Comparison of ENCODE assay signal across 29 cellular contexts in genomic region chr19:44653343-44653742, GRCh38. TPM values are rescaled to one million over a fixed set of nuclear protein-coding genes. Genes with fewer than 3 reads are reported as not detected.
DNase-seq lines count a peak whose midpoint lies in the region; FAIRE-seq and TF ChIP-seq lines count a peak whose summit lies in the region.
"Had no signal": no experiment of that assay in that cellular context is flagged by ENCODE, and none has a peak within 500 bp of the region (broad histone marks: within the 10 kb centered on the region; RNA-seq: fewer than 3 reads in every experiment).

No MANE protein-coding gene starts in this region.

- no peak overlapping the region for H3K56ac ChIP-seq in H9 (ENCODE audit: insufficient read length, low read depth, low read length)

- H3K79me1 ChIP-seq in H9 (ENCODE audit: insufficient read depth, low read depth, low read length, poor library complexity, severe bottlenecking): no peaks in the 10 kb centered on the region

- H3K4me2 ChIP-seq in MM.1S (ENCODE audit: low read depth, low read length): no peak overlapping the region
- H3K4me2 ChIP-seq in H9 (ENCODE audit: insufficient read depth, insufficient read length, low read length): no peak overlapping the region
- H3K4me2 ChIP-seq: GM23338, SK-N-SH had no signal

- no TSS peak for BruUV-seq in Caco-2 (replicated peaks; lab: Mats Ljungman, UMichigan)

- H3K27me3 ChIP-seq in Caco-2 (replicated peaks; ENCODE audit: control insufficient read depth, insufficient read depth, low read length): no peaks in the 10 kb centered on the region
- H3K27me3 ChIP-seq in MM.1S (replicated peaks; ENCODE audit: insufficient read depth, low read length): no peaks in the 10 kb centered on the region
- H3K27me3 ChIP-seq in H9 (ENCODE audit: insufficient read depth, low read length): no peaks in the 10 kb centered on the region

- H3K9me3 Mint-ChIP-seq in Caco-2 (ENCODE audit: unreplicated experiment) (no peaks in the 10 kb centered on the region), endothelial cell (ENCODE audit: unreplicated experiment) (peaks cover 3% of the 10 kb centered on the region), H9 (peaks cover 2 to 4% of the 10 kb centered on the region in 2 experiments; a peak in 2 of 5 replicates)
- H3K9me3 Mint-ChIP-seq: CD8-positive, alpha-beta T cell; GM23338; T-helper 1 cell treated with Interleukin-12 subunit alpha and Interleukin-12 subunit beta and Interleukin-4 antibody, amounts not matched to agents 30 μg/mL and 1 μg/mL, for 36 hours had no signal

- peaks cover 29% of the 10 kb centered on the region for H3K4me1 Mint-ChIP-seq in Caco-2 (ENCODE audit: low read depth, unreplicated experiment)
- no peaks in the 10 kb centered on the region for H3K4me1 Mint-ChIP-seq in endothelial cell (ENCODE audit: unreplicated experiment)
- H3K4me1 Mint-ChIP-seq in H9: peaks cover 2 to 5% of the 10 kb centered on the region in 2 experiments; a peak in 2 of 4 replicates
- H3K4me1 Mint-ChIP-seq: GM23338 had no signal

- H4K20me1 ChIP-seq in MM.1S (ENCODE audit: insufficient read depth, low read length) (no peaks in the 10 kb centered on the region), H9 (ENCODE audit: control insufficient read depth, insufficient read depth, insufficient read length) (no peaks in the 10 kb centered on the region)

- POLR2A ChIA-PET in Caco-2 (lab: Charles Lee): interaction anchor here (0.6 kb wide), 1 partner anchor 9 kb away, joined by 9 read pairs; no protein-coding TSS in a partner anchor

- no peaks in the 10 kb centered on the region; the same call in 1 of the 2 replicates for H3K4me1 ChIP-seq in Caco-2
- peaks cover 12% of the 10 kb centered on the region for H3K4me1 ChIP-seq in MM.1S (ENCODE audit: low read length)
- no peaks in the 10 kb centered on the region for H3K4me1 ChIP-seq in H9 (ENCODE audit: insufficient read depth, low read length)
- H3K4me1 ChIP-seq: HAP-1 had no signal

- no peak overlapping the region for H3K18ac ChIP-seq in H9 (ENCODE audit: insufficient read length, low read depth, low read length)

- H3K9me2 ChIP-seq in MM.1S (replicated peaks; ENCODE audit: insufficient read depth, low read length): no peaks in the 10 kb centered on the region
- H3K9me2 ChIP-seq: SK-N-SH had no signal

- CTCF ChIA-PET in Caco-2 (lab: Charles Lee): no interaction called here

- H2BK5ac ChIP-seq in H9 (ENCODE audit: insufficient read length, low read length): no peak overlapping the region

- H3K27me3 Mint-ChIP-seq in Caco-2 (ENCODE audit: insufficient read depth, unreplicated experiment) (no peaks in the 10 kb centered on the region), endothelial cell (ENCODE audit: unreplicated experiment) (peaks cover 6% of the 10 kb centered on the region), H9 (ENCODE audit: low read depth) (no peaks in the 10 kb centered on the region)

- intact Hi-C loops in Caco-2 (cut with micrococcal nuclease; ENCODE audit: unreplicated experiment): no loop called here

- no peak overlapping the region for H4K91ac ChIP-seq in H9 (ENCODE audit: insufficient read length, low read depth, low read length)

- TF ChIP-seq CTCF in Caco-2 (IDR thresholded peaks at IDR 0.05; ENCODE audit: insufficient read depth in 1 of 2, low read depth in 1 of 2, low read length in 1 of 2, severe bottlenecking in 1 of 2, unreplicated experiment in 1 of 2) (no peak), MM.1S (IDR thresholded peaks at IDR 0.05; ENCODE audit: low read length) (no peak), endothelial cell (IDR thresholded peaks at IDR 0.05; ENCODE audit: unreplicated experiment) (no peak), H9 (conservative IDR thresholded peaks at IDR 0.05) (no peak)

- no peak overlapping the region for H2AK5ac ChIP-seq in H9 (ENCODE audit: insufficient read length, low read length)

- H3K9ac ChIP-seq in MM.1S (ENCODE audit: low read length) (no peak overlapping the region), H9 (ENCODE audit: extremely low read depth, insufficient read length, low read length) (no peak overlapping the region)
- H3K9ac ChIP-seq: SK-N-SH had no signal

- H2BK20ac ChIP-seq in H9 (ENCODE audit: low read depth, low read length, poor library complexity, severe bottlenecking): no peak overlapping the region

- no peaks in the 10 kb centered on the region for H3K23me2 ChIP-seq in H9 (ENCODE audit: insufficient read length, low read depth, low read length, poor library complexity, severe bottlenecking)

- no peak overlapping the region for H3K4ac ChIP-seq in H9 (ENCODE audit: low read depth, low read length)

- no peak overlapping the region for H3T11ph ChIP-seq in H9 (ENCODE audit: low read length)

- H3K14ac ChIP-seq in H9 (ENCODE audit: insufficient read depth, low read length): no peak overlapping the region

- no peak overlapping the region for H3K23ac ChIP-seq in H9 (ENCODE audit: insufficient read length, low read depth, low read length)

- no CpG with 5 or more reads among the region's 5 CpGs for WGBS in H9 (ENCODE audit: extremely low coverage, insufficient read length, low lambda C conversion rate)

- H3K4me3 Mint-ChIP-seq in Caco-2 (ENCODE audit: unreplicated experiment) (no peak overlapping the region), endothelial cell (ENCODE audit: unreplicated experiment) (peak overlapping the region; percentile 24), H9 (no peak overlapping the region)
- H3K4me3 Mint-ChIP-seq: CD8-positive, alpha-beta T cell; GM23338; T-helper 1 cell treated with Interleukin-12 subunit alpha and Interleukin-12 subunit beta and Interleukin-4 antibody, amounts not matched to agents 30 μg/mL and 1 μg/mL, for 36 hours had no signal

- H4K8ac ChIP-seq in H9 (replicated peaks; ENCODE audit: insufficient read length, low read depth, low read length): no peak overlapping the region

- H3K4me3 ChIP-seq in Caco-2 (ENCODE audit: low read depth, low read length) (no peak overlapping the region), MM.1S (ENCODE audit: low read length) (no peak overlapping the region)
- H3K4me3 ChIP-seq: GM23338, HAP-1 had no signal

- H3F3A ChIP-seq in MM.1S (ENCODE audit: insufficient read depth, low read length): peaks cover 3% of the 10 kb centered on the region; the same call in 1 of the 2 replicates

- H2AFZ ChIP-seq in MM.1S (ENCODE audit: low read length) (no peak overlapping the region), H9 (ENCODE audit: low read length) (no peak overlapping the region)
- H2AFZ ChIP-seq: GM23338 had no signal

- no peak overlapping the region for H2BK12ac ChIP-seq in H9 (ENCODE audit: insufficient read length, low read depth, low read length)

- peak overlapping the region; percentile 78; the same call in 1 of the 2 replicates for H3K27ac ChIP-seq in MM.1S (ENCODE audit: low read length)
- no peak overlapping the region for H3K27ac ChIP-seq in H9 (ENCODE audit: insufficient read length, low read depth, low read length)
- H3K27ac ChIP-seq: C4-2B had no signal

- no peak overlapping the region for H2BK120ac ChIP-seq in H9 (ENCODE audit: low read depth, low read length, poor library complexity, severe bottlenecking)

- peaks cover 36% of the 10 kb centered on the region for H3K36me3 ChIP-seq in Caco-2 (ENCODE audit: control insufficient read depth, insufficient read depth, low read length)
- H3K36me3 ChIP-seq in MM.1S (replicated peaks; ENCODE audit: insufficient read depth, low read length): no peaks in the 10 kb centered on the region

- no peak overlapping the region for H4K5ac ChIP-seq in H9 (ENCODE audit: insufficient read length, low read depth, low read length)

- FAIRE-seq in urothelium cell line (lab: Jason Lieb, UNC): peak; percentile 32
- FAIRE-seq: A204.1, GM18507, HepG2, RCC 7860 had no signal

- DNase-seq in Caco-2: no peak
- no peak for DNase-seq in MM.1S
- no peak for DNase-seq in endothelial cell (ENCODE audit: low spot score)
- DNase-seq in urothelium cell line (ENCODE audit: low spot score): no peak
- no peak for DNase-seq in NCI-H446 treated with DMSO at 0.1 percent for 48 hours (lab: John Stamatoyannopoulos, UW)
- no peak for DNase-seq in NOMO-1 treated with dmso at 0.1 percent for 144 hours (lab: John Stamatoyannopoulos, UW; ENCODE audit: unreplicated experiment)
- no peak for DNase-seq in H9
- DNase-seq: AML-193; CD8-positive, alpha-beta T cell; DMS79 treated with DMSO at 0.1 percent for 48 hours; KBM-7; NCI-H1105 treated with DMSO at 0.1 percent for 48 hours; NCI-H2029; NCI-H446; NCI-H526; NCI-H82; SK-N-SH; SW 1271 had no signal

- H2BK15ac ChIP-seq in H9 (ENCODE audit: low read depth, low read length): no peak overlapping the region

- H3K79me2 ChIP-seq in MM.1S (ENCODE audit: low read length): no peaks in the 10 kb centered on the region
- no peaks in the 10 kb centered on the region for H3K79me2 ChIP-seq in H9 (ENCODE audit: insufficient read depth, low read length)

- H3K27ac Mint-ChIP-seq in Caco-2 (ENCODE audit: unreplicated experiment) (peak overlapping the region; percentile 31), endothelial cell (ENCODE audit: unreplicated experiment) (no peak overlapping the region), H9 (no peak overlapping the region)
- H3K27ac Mint-ChIP-seq: CD8-positive, alpha-beta T cell; GM23338; T-helper 1 cell treated with Interleukin-12 subunit alpha and Interleukin-12 subunit beta and Interleukin-4 antibody, amounts not matched to agents 30 μg/mL and 1 μg/mL, for 36 hours had no signal

- H3K36me3 Mint-ChIP-seq in Caco-2 (ENCODE audit: insufficient read depth, unreplicated experiment) (peaks cover 100% of the 10 kb centered on the region), endothelial cell (ENCODE audit: low read depth, unreplicated experiment) (peaks cover 34% of the 10 kb centered on the region), H9 (ENCODE audit: insufficient read depth in 1 of 3, low read depth in 3 of 3) (peaks cover 39 to 84% (median 56%) of the 10 kb centered on the region in 3 experiments)

- H3K9me3 ChIP-seq in Caco-2 (no peaks in the 10 kb centered on the region), MM.1S (replicated peaks; ENCODE audit: insufficient read depth, low read length) (no peaks in the 10 kb centered on the region), H9 (ENCODE audit: control insufficient read depth, low read depth, low read length) (no peaks in the 10 kb centered on the region)
- H3K9me3 ChIP-seq: HAP-1, SK-N-SH had no signal

RNA-seq across cellular contexts. Expression of gene PVR, which starts 9.6 kb away (rescaled TPM):
- total RNA-seq in Caco-2 (2022) (86.5 and 93.8 TPM in 2 replicates), endothelial cell (ENCODE audit: unreplicated experiment) (14.8 TPM), H9 (2021) (29.2 and 30.5 TPM in 2 replicates)

RNA-seq across cellular contexts. Expression of gene CEACAM19, which starts 17.9 kb away (rescaled TPM):
- total RNA-seq in Caco-2 (2022) (2.9 and 3.3 TPM in 2 replicates), endothelial cell (ENCODE audit: unreplicated experiment) (3.7 TPM), H9 (2021) (3.5 and 4.6 TPM in 2 replicates)

RNA-seq across cellular contexts. Expression of gene IGSF23, which starts 40.0 kb away (rescaled TPM):
- total RNA-seq in Caco-2 (2022) (3.9 and 6.8 TPM in 2 replicates), endothelial cell (ENCODE audit: unreplicated experiment) (not detected), H9 (2021) (not detected in 2 replicates)
- total RNA-seq: CD8-positive, alpha-beta T cell; GM23338; HT1080; LHCN-M2; MCF 10A had no signal

RNA-seq across cellular contexts. Expression of gene CEACAM16, which starts 45.6 kb away (rescaled TPM):
- total RNA-seq in Caco-2 (2022) (not detected in 2 replicates), endothelial cell (ENCODE audit: unreplicated experiment) (not detected), H9 (2021) (not detected in 2 replicates)
- total RNA-seq: CD8-positive, alpha-beta T cell; GM23338; HepG2; HT1080; LHCN-M2; MCF 10A had no signal
